In genomic region chr3:13111874-13112520, GRCh38 we compare ENCODE assay signal across 1 cellular context.
TF ChIP-seq lines count a peak whose summit lies in the region.

No MANE protein-coding gene starts in this region.

TF ChIP-seq in HepG2, 621 proteins besides CTCF, POLR2A, EP300 and RAD21 (continued from another document and continues in another):
- TF ChIP-seq ZBTB40 (IDR thresholded peaks at IDR 0.05) = no peak
- no peak for TF ChIP-seq ZBTB40 (CRISPR knock-in tag; IDR thresholded peaks at IDR 0.05)
- TF ChIP-seq KLF16 (CRISPR knock-in tag; IDR thresholded peaks at IDR 0.05) = no peak
- TF ChIP-seq TFDP2 (CRISPR knock-in tag; IDR thresholded peaks at IDR 0.05) = peak; percentile 46
- no peak for TF ChIP-seq ZNF20 (CRISPR knock-in tag; IDR thresholded peaks at IDR 0.05)
- no peak for TF ChIP-seq ZBTB8A (CRISPR knock-in tag; IDR thresholded peaks at IDR 0.05; ENCODE audit: borderline replicate concordance, low read depth)
- no peak for TF ChIP-seq ZNF691 (CRISPR knock-in tag; IDR thresholded peaks at IDR 0.05; ENCODE audit: borderline replicate concordance, low read depth)
- TF ChIP-seq ZBTB1 (CRISPR knock-in tag; IDR thresholded peaks at IDR 0.05; ENCODE audit: borderline replicate concordance) = no peak
- no peak for TF ChIP-seq CERS6 (CRISPR knock-in tag; IDR thresholded peaks at IDR 0.05)
- no peak for TF ChIP-seq DMTF1 (CRISPR knock-in tag; IDR thresholded peaks at IDR 0.05)
- no peak for TF ChIP-seq PRDM4 (CRISPR knock-in tag; IDR thresholded peaks at IDR 0.05; ENCODE audit: borderline replicate concordance)
- no peak for TF ChIP-seq ZFP1 (CRISPR knock-in tag; IDR thresholded peaks at IDR 0.05)
- TF ChIP-seq ZBTB20 (CRISPR knock-in tag; IDR thresholded peaks at IDR 0.05; ENCODE audit: borderline replicate concordance, low read depth) = no peak
- no peak for TF ChIP-seq MED13 (CRISPR knock-in tag; IDR thresholded peaks at IDR 0.05)
- no peak for TF ChIP-seq ZNF484 (CRISPR knock-in tag; IDR thresholded peaks at IDR 0.05; ENCODE audit: borderline replicate concordance, low read depth)
- 0 out of 2 replicates have a peak, but pooled peaks have one; percentile 13 for TF ChIP-seq ZNF644 (CRISPR knock-in tag; IDR thresholded peaks at IDR 0.05; ENCODE audit: low read depth)
- no peak for TF ChIP-seq PTBP1 (IDR thresholded peaks at IDR 0.05; ENCODE audit: low read depth, low read length, poor library complexity, severe bottlenecking)
- TF ChIP-seq ZNF557 (CRISPR knock-in tag; IDR thresholded peaks at IDR 0.05) = no peak
- no peak; the same call in 1 of the 2 replicates for TF ChIP-seq ZNF235 (CRISPR knock-in tag; IDR thresholded peaks at IDR 0.05; ENCODE audit: borderline replicate concordance)
- no peak for TF ChIP-seq ZNF619 (CRISPR knock-in tag; IDR thresholded peaks at IDR 0.05)
- no peak for TF ChIP-seq ZNF496 (CRISPR knock-in tag; IDR thresholded peaks at IDR 0.05; ENCODE audit: insufficient replicate concordance)
- TF ChIP-seq SAFB2 (CRISPR knock-in tag; IDR thresholded peaks at IDR 0.05; ENCODE audit: borderline replicate concordance, low read depth) = no peak
- TF ChIP-seq RELA (CRISPR knock-in tag; IDR thresholded peaks at IDR 0.05) = no peak
- TF ChIP-seq SCMH1 (CRISPR knock-in tag; IDR thresholded peaks at IDR 0.05; ENCODE audit: borderline replicate concordance) = no peak
- TF ChIP-seq TGIF2 (CRISPR knock-in tag; IDR thresholded peaks at IDR 0.05) = no peak
- no peak for TF ChIP-seq ZNF558 (CRISPR knock-in tag; IDR thresholded peaks at IDR 0.05; ENCODE audit: borderline replicate concordance)
- no peak for TF ChIP-seq ZNF572 (CRISPR knock-in tag; IDR thresholded peaks at IDR 0.05)
- TF ChIP-seq ZNF225 (CRISPR knock-in tag; IDR thresholded peaks at IDR 0.05) = no peak
- TF ChIP-seq ETV5 (CRISPR knock-in tag; IDR thresholded peaks at IDR 0.05; ENCODE audit: borderline replicate concordance) = peak; percentile 69; the same call in 1 of the 2 replicates
- no peak for TF ChIP-seq ZNF276 (CRISPR knock-in tag; IDR thresholded peaks at IDR 0.05; ENCODE audit: low read depth)
- TF ChIP-seq ZKSCAN1 (IDR thresholded peaks at IDR 0.05; ENCODE audit: low read length) = no peak
- no peak for TF ChIP-seq ZNF232 (CRISPR knock-in tag; IDR thresholded peaks at IDR 0.05; ENCODE audit: borderline replicate concordance)
- TF ChIP-seq SALL1 (CRISPR knock-in tag; IDR thresholded peaks at IDR 0.05) = peak; percentile 73
- no peak for TF ChIP-seq ZBTB25 (CRISPR knock-in tag; IDR thresholded peaks at IDR 0.05)
- no peak for TF ChIP-seq ZNF138 (CRISPR knock-in tag; IDR thresholded peaks at IDR 0.05; ENCODE audit: low read depth)
- no peak for TF ChIP-seq ZNF512 (CRISPR knock-in tag; IDR thresholded peaks at IDR 0.05)
